1 cellular context compared by ENCODE assay signal in the genomic region with DNA sequence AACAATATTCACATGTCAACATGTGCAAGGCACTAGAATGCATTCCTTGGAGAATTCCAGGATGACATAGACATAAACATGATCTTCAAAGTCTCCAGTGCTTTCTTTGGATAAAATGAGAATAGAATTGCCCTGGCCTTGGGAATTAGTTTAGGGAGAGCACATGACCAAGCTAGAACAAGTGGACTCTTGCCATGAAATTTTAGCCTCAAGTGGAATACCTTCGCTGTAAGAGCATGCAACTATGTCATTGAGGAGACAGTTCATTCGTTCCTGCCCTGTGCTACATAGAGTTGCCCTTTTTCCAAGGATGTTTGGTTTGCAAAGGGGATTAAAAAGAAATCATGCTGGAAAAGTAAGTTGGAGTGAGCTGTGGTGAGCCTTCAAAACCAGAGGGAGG.
TF ChIP-seq lines count a peak whose summit lies in the region.

No MANE protein-coding gene starts in this region.

TF ChIP-seq in IMR-90, 13 proteins besides CTCF, POLR2A, EP300 and RAD21 (continued from another document):
- TF ChIP-seq MAFK (IDR thresholded peaks at IDR 0.05; ENCODE audit: low read depth, low read length) (no peak), RCOR1 (IDR thresholded peaks at IDR 0.05; ENCODE audit: insufficient replicate concordance, low read length) (no peak)
- TF ChIP-seq, protein P1, sequence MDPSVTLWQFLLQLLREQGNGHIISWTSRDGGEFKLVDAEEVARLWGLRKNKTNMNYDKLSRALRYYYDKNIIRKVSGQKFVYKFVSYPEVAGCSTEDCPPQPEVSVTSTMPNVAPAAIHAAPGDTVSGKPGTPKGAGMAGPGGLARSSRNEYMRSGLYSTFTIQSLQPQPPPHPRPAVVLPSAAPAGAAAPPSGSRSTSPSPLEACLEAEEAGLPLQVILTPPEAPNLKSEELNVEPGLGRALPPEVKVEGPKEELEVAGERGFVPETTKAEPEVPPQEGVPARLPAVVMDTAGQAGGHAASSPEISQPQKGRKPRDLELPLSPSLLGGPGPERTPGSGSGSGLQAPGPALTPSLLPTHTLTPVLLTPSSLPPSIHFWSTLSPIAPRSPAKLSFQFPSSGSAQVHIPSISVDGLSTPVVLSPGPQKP (IDR thresholded peaks at IDR 0.05; ENCODE audit: borderline replicate concordance, low read depth, low read length) = no peak
